In genomic region chr3:152609891-152610290, GRCh38 we compare ENCODE assay signal across 14 cellular contexts.
DNase-seq lines count a peak whose midpoint lies in the region; ATAC-seq, FAIRE-seq and TF ChIP-seq lines count a peak whose summit lies in the region.
"Had no signal": no experiment of that assay in that cellular context is flagged by ENCODE, and none has a peak within 500 bp of the region (broad histone marks: within the 10 kb centered on the region; RNA-seq: fewer than 3 reads in every experiment).

No MANE protein-coding gene starts in this region.

- H3K4me1 Mint-ChIP-seq in CD14-positive monocyte = peaks cover 3% of the 10 kb centered on the region
- H3K4me1 Mint-ChIP-seq: CD8-positive, alpha-beta memory T cell had no signal

- H3K36me3 Mint-ChIP-seq in CD14-positive monocyte = no peaks in the 10 kb centered on the region
- H3K36me3 Mint-ChIP-seq: CD8-positive, alpha-beta memory T cell had no signal

- POLR2A ChIA-PET in K562 (lab: Yijun Ruan, JAX) = interaction anchor here (1.3 kb wide), 2 partner anchors 10 to 13 kb away, joined by 6 to 8 read pairs; no protein-coding TSS in a partner anchor

- DNase-seq in ELF-1 (ENCODE audit: low read depth, low spot score) (peak; percentile 35), K562 (ENCODE audit: extremely low read depth in 1 of 4, low spot score in 3 of 4) (no peak), NCI-H2227 treated with DMSO at 0.1 percent for 48 hours (lab: John Stamatoyannopoulos, UW) (no peak), CD14-positive monocyte (ENCODE audit: low spot score) (no peak), retina (no peak), cerebellar nuclear complex (lab: John Stamatoyannopoulos, UW) (no peak)
- DNase-seq: Caco-2; CD8-positive, alpha-beta memory T cell; DND-41; GF-D8 had no signal

- no peaks in the 10 kb centered on the region for H3K9me1 ChIP-seq in K562 (ENCODE audit: control insufficient read depth, insufficient read depth, low read length)

- FAIRE-seq in K562 (lab: Jason Lieb, UNC) = no peak
- FAIRE-seq: H54 had no signal

- H3K9me3 ChIP-seq in HUES64 (ENCODE audit: insufficient read depth, low read depth, low read length) (no peaks in the 10 kb centered on the region), K562 (replicated peaks; ENCODE audit: control insufficient read depth, insufficient read depth, low read depth, low read length) (no peaks in the 10 kb centered on the region), iPS-18a (ENCODE audit: control insufficient read depth, low read depth, low read length) (no peaks in the 10 kb centered on the region)

- H3K79me2 ChIP-seq in K562 (ENCODE audit: control insufficient read depth, insufficient read depth, low read length) = no peaks in the 10 kb centered on the region

- TF ChIP-seq POLR2A in K562 (conservative IDR thresholded peaks at IDR 0.05) = no peak

- H2AFZ ChIP-seq in K562 (ENCODE audit: low read depth, low read length) = peak overlapping the region; percentile 67; the same call in 1 of the 2 replicates

- no peak for TF ChIP-seq RAD21 in K562 (CRISPR knock-in tag; conservative IDR thresholded peaks at IDR 0.05 in 1 of 2, IDR thresholded peaks at IDR 0.05 in 1 of 2)

- no peaks in the 10 kb centered on the region for H3K27me3 Mint-ChIP-seq in CD14-positive monocyte (ENCODE audit: low read depth in 3 of 3)

- H4K20me1 ChIP-seq in K562 (replicated peaks; ENCODE audit: control insufficient read depth, insufficient read depth, low read length) = no peaks in the 10 kb centered on the region

- in situ Hi-C loops in K562 (cut with MboI) = no loop called here

- no peak for TF ChIP-seq CTCF in K562 (IDR thresholded peaks at IDR 0.05 in 2 of 3, conservative IDR thresholded peaks at IDR 0.05 in 1 of 3; ENCODE audit: insufficient read depth in 2 of 3, low read depth in 1 of 3, low read length in 3 of 3)
- TF ChIP-seq CTCF in CD14-positive monocyte (IDR thresholded peaks at IDR 0.05) = no peak

- H3K27ac ChIP-seq in HUES64 (ENCODE audit: low read depth, low read length) = peak overlapping the region; percentile 79
- no peak overlapping the region for H3K27ac ChIP-seq in K562 (ENCODE audit: extremely low read depth, low read depth, low read length)
- H3K27ac ChIP-seq in iPS-18a (ENCODE audit: low read length) = peak overlapping the region; percentile 29
- H3K27ac ChIP-seq: 22Rv1 had no signal

- no peak overlapping the region for H3K4me2 ChIP-seq in K562 (ENCODE audit: insufficient read depth, low read length)

- H3K9ac ChIP-seq in HUES64 (ENCODE audit: low read depth, low read length) (no peak overlapping the region), K562 (ENCODE audit: insufficient read depth in 1 of 2, low read depth in 2 of 2, low read length in 2 of 2) (no peak overlapping the region), iPS-18a (ENCODE audit: low read length) (peak overlapping the region; percentile 4)

- no peaks in the 10 kb centered on the region for H3K27me3 ChIP-seq in HUES64 (ENCODE audit: insufficient read depth, low read length)
- no peaks in the 10 kb centered on the region for H3K27me3 ChIP-seq in K562 (ENCODE audit: control insufficient read depth in 2 of 2, insufficient read depth in 2 of 2, low read length in 2 of 2)
- H3K27me3 ChIP-seq in iPS-18a (ENCODE audit: control insufficient read depth, insufficient read depth, low read length) = no peaks in the 10 kb centered on the region

- H3K27ac Mint-ChIP-seq in CD14-positive monocyte = no peak overlapping the region
- H3K27ac Mint-ChIP-seq: CD8-positive, alpha-beta memory T cell had no signal

- TF ChIP-seq EP300 in K562 (IDR thresholded peaks at IDR 0.05; ENCODE audit: low read length) = no peak

- no TSS peak for BruUV-seq in K562 (replicated peaks; lab: Mats Ljungman, UMichigan)

- peak; percentile 20; the same call in 1 of the 3 replicates for ATAC-seq in K562

- CTCF ChIA-PET in K562 (lab: Yijun Ruan, JAX; ENCODE audit: low intra/inter-chr PET ratio) = interaction anchor here (0.6 kb wide), 1 partner anchor 376 kb away, joined by 3 read pairs; no protein-coding TSS in a partner anchor

- H3K36me3 ChIP-seq in HUES64 (ENCODE audit: insufficient read depth, low read length) = no peaks in the 10 kb centered on the region
- no peaks in the 10 kb centered on the region for H3K36me3 ChIP-seq in K562 (ENCODE audit: control insufficient read depth, insufficient read depth, low read length)
- no peaks in the 10 kb centered on the region for H3K36me3 ChIP-seq in iPS-18a (ENCODE audit: control insufficient read depth, low read depth, low read length)

- H3K4me3 Mint-ChIP-seq in CD14-positive monocyte = no peak overlapping the region
- H3K4me3 Mint-ChIP-seq: CD8-positive, alpha-beta memory T cell had no signal

- H3K4me3 ChIP-seq in HUES64 (ENCODE audit: low read length) (0 out of 2 replicates have a peak overlapping the region, but pooled peaks have one; percentile 12), K562 (no peak overlapping the region), iPS-18a (ENCODE audit: low read length) (peak overlapping the region; percentile 19)

- H3K4me1 ChIP-seq in HUES64 (ENCODE audit: insufficient read depth, low read length) = peaks cover 29% of the 10 kb centered on the region
- H3K4me1 ChIP-seq in K562 (replicated peaks in 1 of 2; ENCODE audit: control insufficient read depth in 2 of 2, insufficient read depth in 2 of 2, low read length in 2 of 2) = peaks cover 0 to 4% of the 10 kb centered on the region in 2 experiments; a peak in 2 of 5 replicates
- peaks cover 27% of the 10 kb centered on the region for H3K4me1 ChIP-seq in iPS-18a (ENCODE audit: control insufficient read depth, low read depth, low read length)

- H3K9me3 Mint-ChIP-seq in CD14-positive monocyte = peaks cover 0 to 4% (median under 1%) of the 10 kb centered on the region in 7 donors
- H3K9me3 Mint-ChIP-seq: CD8-positive, alpha-beta memory T cell had no signal

- intact Hi-C loops in K562 (cut with micrococcal nuclease) (no loop called here), CD14-positive monocyte (cut with micrococcal nuclease) (no loop called here)

TF ChIP-seq in K562, 482 proteins besides CTCF, POLR2A, EP300 and RAD21:
- no peak for TF ChIP-seq ZNF384 (IDR thresholded peaks at IDR 0.05; ENCODE audit: low read depth, low read length)
- no peak for TF ChIP-seq COPS2 (conservative IDR thresholded peaks at IDR 0.05)
- TF ChIP-seq TCF7L2 (IDR thresholded peaks at IDR 0.05; ENCODE audit: low read depth, low read length) = no peak
- TF ChIP-seq ZNF778 (CRISPR knock-in tag; IDR thresholded peaks at IDR 0.05) = no peak
- no peak for TF ChIP-seq ZBTB17 (CRISPR knock-in tag; IDR thresholded peaks at IDR 0.05)
- no peak for TF ChIP-seq ZNF77 (CRISPR knock-in tag; IDR thresholded peaks at IDR 0.05)
- TF ChIP-seq DACH1 (IDR thresholded peaks at IDR 0.05; ENCODE audit: partially characterized antibody) = no peak
